Comparison of ENCODE assay signal across 8 cellular contexts in the genomic region with DNA sequence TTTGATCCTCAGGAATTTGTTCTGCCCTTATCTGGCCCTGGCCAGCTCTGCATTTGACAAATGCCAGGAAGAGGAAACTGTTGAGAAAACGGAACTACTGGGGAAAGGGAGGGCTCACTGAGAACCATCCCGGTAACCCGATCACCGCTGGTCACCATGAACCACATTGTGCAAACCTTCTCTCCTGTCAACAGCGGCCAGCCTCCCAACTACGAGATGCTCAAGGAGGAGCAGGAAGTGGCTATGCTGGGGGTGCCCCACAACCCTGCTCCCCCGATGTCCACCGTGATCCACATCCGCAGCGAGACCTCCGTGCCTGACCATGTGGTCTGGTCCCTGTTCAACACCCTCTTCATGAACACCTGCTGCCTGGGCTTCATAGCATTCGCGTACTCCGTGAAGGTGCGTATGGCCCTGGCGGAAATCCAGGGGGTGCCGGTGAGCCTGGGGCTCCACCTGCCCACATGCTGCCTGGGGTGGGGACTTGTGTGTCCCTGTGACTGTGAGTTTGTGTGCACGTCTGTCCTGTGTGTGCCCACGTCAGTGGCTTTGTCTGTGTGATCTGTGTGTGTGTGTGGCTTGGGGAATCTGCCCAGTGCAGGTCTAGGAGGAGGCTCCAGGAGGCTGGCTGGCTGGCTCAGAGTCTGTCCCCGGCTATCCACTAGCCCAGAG. TPM values are rescaled to one million over a fixed set of nuclear protein-coding genes. Genes with fewer than 3 reads are reported as not detected.
DNase-seq lines count a peak whose midpoint lies in the region; TF ChIP-seq lines count a peak whose summit lies in the region.
"Not testable (repeated sequence)": the region's sequence is repeated elsewhere in the genome, so short reads cannot be mapped to it uniquely, and the experiment has no call there.

No MANE protein-coding gene starts in this region.

- H3K9ac ChIP-seq in mucosa of rectum (ENCODE audit: low read depth in 1 of 2, low read length in 2 of 2) = peak overlapping the region in 1 of 2 donors; percentile 73

- H3K4me3 Mint-ChIP-seq in brain (peak overlapping the region; percentile 82 to 91 (median 86)), glutamatergic neuron (ENCODE audit: unreplicated experiment) (peak overlapping the region; percentile 47)

- H3K36me3 ChIP-seq in mucosa of rectum (ENCODE audit: control insufficient read depth in 2 of 2, insufficient read depth in 2 of 2, low read length in 2 of 2) = not testable (repeated sequence)

- not testable (repeated sequence) for H3K36me3 Mint-ChIP-seq in brain; glutamatergic neuron (ENCODE audit: unreplicated experiment)

- not testable (repeated sequence) for H3K27me3 ChIP-seq in mucosa of rectum (ENCODE audit: control insufficient read depth in 2 of 2, insufficient read depth in 2 of 2, low read length in 2 of 2)

- TF ChIP-seq CTCF in C4-2B (conservative IDR thresholded peaks at IDR 0.05) = peak; percentile 11; the same call in 1 of the 2 replicates
- not testable (repeated sequence) for TF ChIP-seq CTCF in WI38 (IDR thresholded peaks at IDR 0.05; ENCODE audit: low read depth, low read length); brain (conservative IDR thresholded peaks at IDR 0.05); glutamatergic neuron (IDR thresholded peaks at IDR 0.05; ENCODE audit: partially characterized antibody, unreplicated experiment)

- peaks cover 17 to 28% of the 10 kb centered on the region in 2 donors for H3K4me1 ChIP-seq in mucosa of rectum (ENCODE audit: control insufficient read depth in 2 of 2, insufficient read depth in 2 of 2, low read length in 2 of 2)

- H3K4me1 Mint-ChIP-seq in brain = peaks cover 50% of the 10 kb centered on the region
- H3K4me1 Mint-ChIP-seq in glutamatergic neuron (ENCODE audit: low read depth, unreplicated experiment) = peaks cover 16% of the 10 kb centered on the region

- DNase-seq in GOT3 (lab: John Stamatoyannopoulos, UW) (peak; percentile 4), NCI-H226 (peak; percentile 57)
- DNase-seq in glutamatergic neuron = not testable (repeated sequence)
- DNase-seq in stimulated activated CD8-positive, alpha-beta memory T cell treated with anti-CD3 and anti-CD28 coated beads, Interleukin-4, amount 100 ng/mL, for 48 hours = peak; percentile 70

- not testable (repeated sequence) for H3K9me3 Mint-ChIP-seq in brain; glutamatergic neuron (ENCODE audit: unreplicated experiment)

- peak overlapping the region; percentile 87 to 94 (median 89) for H3K27ac Mint-ChIP-seq in brain
- H3K27ac Mint-ChIP-seq in glutamatergic neuron (ENCODE audit: unreplicated experiment) = not testable (repeated sequence)

- H3K27ac ChIP-seq in C4-2B (peak overlapping the region; percentile 68), mucosa of rectum (ENCODE audit: low read depth in 2 of 2, low read length in 2 of 2) (peak overlapping the region; percentile 79 to 85)

- H3K27me3 Mint-ChIP-seq in brain (peaks cover 11% of the 10 kb centered on the region), glutamatergic neuron (ENCODE audit: unreplicated experiment) (peaks cover 13% of the 10 kb centered on the region)

- H3K9me3 ChIP-seq in mucosa of rectum (ENCODE audit: control insufficient read depth in 2 of 2, low read length in 2 of 2) = not testable (repeated sequence)

- H3K4me3 ChIP-seq in WI38 (ENCODE audit: low read depth, low read length) (peak overlapping the region; percentile 62), mucosa of rectum (ENCODE audit: low read length in 2 of 2) (peak overlapping the region; percentile 58 to 71)

RNA-seq across cellular contexts. Expression of a gene that starts 0.6 kb away (rescaled TPM):
- 126 TPM for polyA plus RNA-seq in brain (ENCODE audit: insufficient read depth, low read depth, low replicate concordance)
- 2.5 TPM for total RNA-seq in glutamatergic neuron (ENCODE audit: unreplicated experiment)

RNA-seq across cellular contexts. Expression of a gene that starts 5.7 kb away (rescaled TPM):
- 147 TPM for polyA plus RNA-seq in brain (ENCODE audit: insufficient read depth, low read depth, low replicate concordance)
- 2.6 TPM for total RNA-seq in glutamatergic neuron (ENCODE audit: unreplicated experiment)

RNA-seq across cellular contexts. Expression of a gene that starts 8.8 kb away (rescaled TPM):
- not detected for polyA plus RNA-seq in brain (ENCODE audit: insufficient read depth, low read depth, low replicate concordance)
- not detected for total RNA-seq in glutamatergic neuron (ENCODE audit: unreplicated experiment)

RNA-seq across cellular contexts. Expression of a gene that starts 12.5 kb away (rescaled TPM):
- 304 TPM for polyA plus RNA-seq in brain (ENCODE audit: insufficient read depth, low read depth, low replicate concordance)
- 0.93 TPM for total RNA-seq in glutamatergic neuron (ENCODE audit: unreplicated experiment)

RNA-seq across cellular contexts. Expression of a gene that starts 19.2 kb away (rescaled TPM):
- polyA plus RNA-seq in brain (ENCODE audit: insufficient read depth, low read depth, low replicate concordance) = 1.0 TPM
- 14.4 TPM for total RNA-seq in glutamatergic neuron (ENCODE audit: unreplicated experiment)
